In the genomic region with DNA sequence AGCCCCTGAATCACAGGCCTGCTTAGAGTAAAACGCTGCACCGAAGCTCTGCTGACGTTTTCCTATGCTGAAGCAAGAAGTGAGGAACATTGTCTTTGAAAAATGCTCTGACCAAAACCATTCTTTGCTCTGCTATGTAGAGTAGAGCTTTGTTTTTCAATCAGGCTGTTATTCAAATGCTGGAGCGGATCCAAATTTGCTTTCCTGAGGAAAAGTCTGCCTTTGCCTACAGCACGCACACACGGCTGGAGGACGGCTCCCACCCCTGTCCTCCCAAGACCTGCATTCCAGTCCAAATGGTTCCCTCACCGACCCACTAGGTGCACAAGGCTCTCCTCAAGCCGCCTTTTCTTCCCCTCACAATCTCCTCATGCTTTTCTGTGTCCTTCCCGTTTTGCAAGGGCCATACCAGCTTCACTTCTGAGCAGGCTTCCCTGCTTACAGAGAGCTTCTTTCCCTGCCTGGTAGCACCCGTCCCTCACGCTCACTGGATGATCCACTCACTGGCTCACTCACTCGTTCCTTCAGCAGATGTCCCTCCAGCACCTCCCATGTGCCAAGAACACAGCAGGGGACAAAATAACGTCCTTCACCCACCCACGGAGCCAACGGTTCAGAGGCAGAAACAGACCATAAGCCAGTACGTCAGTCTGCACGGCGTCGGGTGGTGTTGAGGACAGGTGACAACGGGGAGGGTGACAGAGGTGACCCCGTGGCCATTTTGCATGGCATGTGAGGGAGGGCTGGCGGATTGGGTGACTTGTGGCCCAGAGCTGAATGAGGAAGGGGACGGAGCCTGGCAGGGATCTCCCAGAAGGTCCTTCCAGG, we compare ENCODE assay signal across 13 cellular contexts.
DNase-seq lines count a peak whose midpoint lies in the region; ATAC-seq and TF ChIP-seq lines count a peak whose summit lies in the region.
"Had no signal": no experiment of that assay in that cellular context is flagged by ENCODE, and none has a peak within 500 bp of the region (broad histone marks: within the 10 kb centered on the region; RNA-seq: fewer than 3 reads in every experiment).

No MANE protein-coding gene starts in this region.

- peaks cover 55% of the 10 kb centered on the region for H3K36me3 Mint-ChIP-seq in stimulated activated naive CD8-positive, alpha-beta T cell treated with anti-CD3 and anti-CD28 coated beads, Interleukin-15, Interleukin-2, amounts not matched to agents 100 ng/mL and 50 ng/mL, for 24 hours (ENCODE audit: low read depth)
- H3K36me3 Mint-ChIP-seq in neural progenitor cell = no peaks in the 10 kb centered on the region

- no peaks in the 10 kb centered on the region for H3K27me3 Mint-ChIP-seq in stimulated activated naive CD8-positive, alpha-beta T cell treated with anti-CD3 and anti-CD28 coated beads, Interleukin-15, Interleukin-2, amounts not matched to agents 100 ng/mL and 50 ng/mL, for 24 hours
- no peaks in the 10 kb centered on the region for H3K27me3 Mint-ChIP-seq in stimulated activated naive CD8-positive, alpha-beta T cell treated with anti-CD3 and anti-CD28 coated beads, Interleukin-15, amount 100 ng/mL, for 72 hours
- peaks cover 4% of the 10 kb centered on the region for H3K27me3 Mint-ChIP-seq in neural progenitor cell (ENCODE audit: insufficient read depth, low read depth)

- no peak overlapping the region for H3K4me3 Mint-ChIP-seq in stimulated activated naive CD8-positive, alpha-beta T cell treated with anti-CD3 and anti-CD28 coated beads, Interleukin-15, Interleukin-2, amounts not matched to agents 100 ng/mL and 50 ng/mL, for 24 hours
- H3K4me3 Mint-ChIP-seq in stimulated activated naive CD8-positive, alpha-beta T cell treated with anti-CD3 and anti-CD28 coated beads, Interleukin-15, amount 100 ng/mL, for 72 hours = no peak overlapping the region
- H3K4me3 Mint-ChIP-seq in neural progenitor cell = no peak overlapping the region

- H4K20me1 ChIP-seq in neural progenitor cell (ENCODE audit: low read depth) = no peaks in the 10 kb centered on the region

- H3K27ac Mint-ChIP-seq in stimulated activated naive CD8-positive, alpha-beta T cell treated with anti-CD3 and anti-CD28 coated beads, Interleukin-15, Interleukin-2, amounts not matched to agents 100 ng/mL and 50 ng/mL, for 24 hours = peak overlapping the region; percentile 42
- no peak overlapping the region for H3K27ac Mint-ChIP-seq in stimulated activated naive CD8-positive, alpha-beta T cell treated with anti-CD3 and anti-CD28 coated beads, Interleukin-15, amount 100 ng/mL, for 72 hours
- H3K27ac Mint-ChIP-seq in neural progenitor cell = peak overlapping the region; percentile 26

- peaks cover 96% of the 10 kb centered on the region for H3K4me1 Mint-ChIP-seq in stimulated activated naive CD8-positive, alpha-beta T cell treated with anti-CD3 and anti-CD28 coated beads, Interleukin-15, Interleukin-2, amounts not matched to agents 100 ng/mL and 50 ng/mL, for 24 hours (ENCODE audit: low read depth)
- H3K4me1 Mint-ChIP-seq in stimulated activated naive CD8-positive, alpha-beta T cell treated with anti-CD3 and anti-CD28 coated beads, Interleukin-15, amount 100 ng/mL, for 72 hours = peaks cover 76% of the 10 kb centered on the region
- H3K4me1 Mint-ChIP-seq in neural progenitor cell = peaks cover 18% of the 10 kb centered on the region

- no peak for DNase-seq in stimulated activated naive CD8-positive, alpha-beta T cell treated with anti-CD3 and anti-CD28 coated beads, Interleukin-15, amount 100 ng/mL, for 72 hours
- DNase-seq in esophagus muscularis mucosa (ENCODE audit: extremely low spot score) = no peak
- no peak for DNase-seq in neural progenitor cell (ENCODE audit: low spot score)
- no peak for DNase-seq in NCI-H1105 treated with DMSO at 0.1 percent for 48 hours (lab: John Stamatoyannopoulos, UW)
- DNase-seq in BE2C = no peak
- DNase-seq: NCI-H226, transverse colon had no signal

- intact Hi-C loops in esophagus muscularis mucosa (cut with DNase I) = no loop called here

- H3K27ac ChIP-seq in esophagus muscularis mucosa (replicated peaks in 1 of 4) (peak overlapping the region; percentile 6 to 77 (median 42)), neural progenitor cell (no peak overlapping the region)
- H3K27ac ChIP-seq: cardiac muscle cell, HL-60 had no signal

- H3F3A ChIP-seq in neural progenitor cell (ENCODE audit: low read depth) = peaks cover 18% of the 10 kb centered on the region

- TF ChIP-seq CTCF in esophagus muscularis mucosa (IDR thresholded peaks at IDR 0.05) = no peak
- TF ChIP-seq CTCF in neural progenitor cell (IDR thresholded peaks at IDR 0.05) = no peak
- TF ChIP-seq CTCF in BE2C (IDR thresholded peaks at IDR 0.05; ENCODE audit: low read depth, low read length) = no peak

- no peak for ATAC-seq in stimulated activated naive CD8-positive, alpha-beta T cell treated with anti-CD3 and anti-CD28 coated beads, Interleukin-15, amount 100 ng/mL, for 72 hours
- ATAC-seq in HG02840 (IDR thresholded peaks at IDR 0.05; ENCODE audit: low FRiP score, unreplicated experiment) (no peak), HG03432 (IDR thresholded peaks at IDR 0.05; ENCODE audit: unreplicated experiment) (no peak)
- ATAC-seq: left lobe of liver had no signal

- peak overlapping the region; percentile 83 for H2AFZ ChIP-seq in neural progenitor cell (replicated peaks)

- no peak for TF ChIP-seq POLR2A in esophagus muscularis mucosa (IDR thresholded peaks at IDR 0.05; ENCODE audit: low read depth)

- WGBS in esophagus muscularis mucosa = 85% methylated on average over 24 of the region's 24 CpGs

- no peaks in the 10 kb centered on the region for H3K79me2 ChIP-seq in neural progenitor cell (ENCODE audit: low read depth)

- H3K27me3 ChIP-seq in esophagus muscularis mucosa (no peaks in the 10 kb centered on the region), neural progenitor cell (no peaks in the 10 kb centered on the region), BE2C (no peaks in the 10 kb centered on the region)
- H3K27me3 ChIP-seq: cardiac muscle cell, transverse colon had no signal

- H3K4me1 ChIP-seq in esophagus muscularis mucosa = peaks cover 24 to 34% (median 31%) of the 10 kb centered on the region in 4 donors
- H3K4me1 ChIP-seq in neural progenitor cell = peaks cover 23% of the 10 kb centered on the region
- no peaks in the 10 kb centered on the region for H3K4me1 ChIP-seq in BE2C

- H3K4me2 ChIP-seq in neural progenitor cell = no peak overlapping the region

- H3K4me3 ChIP-seq in esophagus muscularis mucosa = no peak overlapping the region
- no peak overlapping the region for H3K4me3 ChIP-seq in neural progenitor cell
- H3K4me3 ChIP-seq in BE2C (ENCODE audit: low read depth, low read length) = no peak overlapping the region
- H3K4me3 ChIP-seq: cardiac muscle cell, transverse colon had no signal

- H3K36me3 ChIP-seq in esophagus muscularis mucosa (no peaks in the 10 kb centered on the region), neural progenitor cell (no peaks in the 10 kb centered on the region), BE2C (no peaks in the 10 kb centered on the region)
- H3K36me3 ChIP-seq: cardiac muscle cell, transverse colon had no signal

- H3K9me3 Mint-ChIP-seq in stimulated activated naive CD8-positive, alpha-beta T cell treated with anti-CD3 and anti-CD28 coated beads, Interleukin-15, Interleukin-2, amounts not matched to agents 100 ng/mL and 50 ng/mL, for 24 hours = peaks cover 4% of the 10 kb centered on the region
- H3K9me3 Mint-ChIP-seq in stimulated activated naive CD8-positive, alpha-beta T cell treated with anti-CD3 and anti-CD28 coated beads, Interleukin-15, amount 100 ng/mL, for 72 hours = peaks cover 0 to 6% of the 10 kb centered on the region in 2 donors
- peaks cover 7% of the 10 kb centered on the region for H3K9me3 Mint-ChIP-seq in neural progenitor cell

- H3K9ac ChIP-seq in neural progenitor cell = no peak overlapping the region

- H3K9me3 ChIP-seq in esophagus muscularis mucosa (no peaks in the 10 kb centered on the region), neural progenitor cell (ENCODE audit: low read depth) (no peaks in the 10 kb centered on the region), BE2C (no peaks in the 10 kb centered on the region)
- H3K9me3 ChIP-seq: transverse colon had no signal

- TF ChIP-seq EP300 in esophagus muscularis mucosa (IDR thresholded peaks at IDR 0.05) = no peak

Comparison
In these comparisons a context has a peak if more than half of its experiments do, and no peak if none do; other contexts are left out.
1. H3K27ac Mint-ChIP-seq: peak in stimulated activated naive CD8-positive, alpha-beta T cell treated with anti-CD3 and anti-CD28 coated beads, Interleukin-15, Interleukin-2, amounts not matched to agents 100 ng/mL and 50 ng/mL, for 24 hours (single experiment) and neural progenitor cell (single experiment); none in stimulated activated naive CD8-positive, alpha-beta T cell treated with anti-CD3 and anti-CD28 coated beads, Interleukin-15, amount 100 ng/mL, for 72 hours (0 of 2).